10 cellular contexts compared by ENCODE assay signal in genomic region chr5:32017638-32018429, GRCh38.
A peak's percentile ranks its signal among the peaks of the same experiment; 100 is the strongest.
DNase-seq lines count a peak whose midpoint lies in the region; ATAC-seq, FAIRE-seq and TF ChIP-seq lines count a peak whose summit lies in the region.
"Had no signal": no experiment of that assay in that cellular context is flagged by ENCODE, and none has a peak within 500 bp of the region (broad histone marks: within the 10 kb centered on the region; RNA-seq: fewer than 3 reads in every experiment).

No MANE protein-coding gene starts in this region.

- H3K27ac Mint-ChIP-seq in activated naive CD8-positive, alpha-beta T cell treated with anti-CD3 and anti-CD28 coated beads, Interleukin-2, amount 10 ng/mL, durations not matched to agents 7 days and 5 days: peak overlapping the region; percentile 44
- no peak overlapping the region for H3K27ac Mint-ChIP-seq in stimulated activated effector memory CD8-positive, alpha-beta T cell treated with anti-CD3 and anti-CD28 coated beads, Interleukin-12 subunit alpha, Interleukin-12 subunit beta, amount 100 ng/mL, for 72 hours

- DNase-seq in activated naive CD8-positive, alpha-beta T cell treated with anti-CD3 and anti-CD28 coated beads, Interleukin-2, amount 10 ng/mL, durations not matched to agents 7 days and 5 days: no peak
- DNase-seq in left ventricle myocardium superior: peak; percentile 50
- DNase-seq in smooth muscle cell of the brain vasculature (ENCODE audit: low read depth, low spot score): peak; percentile 47
- no peak for DNase-seq in H54 (ENCODE audit: insufficient read length, low spot score)
- no peak for DNase-seq in stimulated activated effector memory CD8-positive, alpha-beta T cell treated with anti-CD3 and anti-CD28 coated beads, Interleukin-12 subunit alpha, Interleukin-12 subunit beta, amount 100 ng/mL, for 72 hours (ENCODE audit: low spot score in 2 of 2)
- no peak for DNase-seq in activated CD4-positive, alpha-beta T cell treated with anti-CD3 and anti-CD28 coated beads for 1 hour
- DNase-seq: DMS153, NCI-H446 treated with DMSO at 0.1 percent for 48 hours had no signal

- POLR2A ChIA-PET in activated naive CD8-positive, alpha-beta T cell treated with anti-CD3 and anti-CD28 coated beads, Interleukin-2, amount 10 ng/mL, durations not matched to agents 7 days and 5 days (lab: Charles Lee): no interaction called here

- intact Hi-C loops in left ventricle myocardium superior (cut with micrococcal nuclease): no loop called here

- no peak for TF ChIP-seq POLR2A in H54 (IDR thresholded peaks at IDR 0.05; ENCODE audit: low read depth, low read length)

- no peak for FAIRE-seq in H54 (lab: Jason Lieb, UNC)

- H3K36me3 Mint-ChIP-seq in activated naive CD8-positive, alpha-beta T cell treated with anti-CD3 and anti-CD28 coated beads, Interleukin-2, amount 10 ng/mL, durations not matched to agents 7 days and 5 days: peaks cover 2% of the 10 kb centered on the region
- H3K36me3 Mint-ChIP-seq in stimulated activated effector memory CD8-positive, alpha-beta T cell treated with anti-CD3 and anti-CD28 coated beads, Interleukin-12 subunit alpha, Interleukin-12 subunit beta, amount 100 ng/mL, for 72 hours: no peaks in the 10 kb centered on the region

- ATAC-seq in GM18909 (IDR thresholded peaks at IDR 0.05; ENCODE audit: poor library complexity, unreplicated experiment): peak; percentile 18
- ATAC-seq in activated naive CD8-positive, alpha-beta T cell treated with anti-CD3 and anti-CD28 coated beads, Interleukin-2, amount 10 ng/mL, durations not matched to agents 7 days and 5 days (ENCODE audit: low read depth): peak; percentile 26
- ATAC-seq in left ventricle myocardium superior: peak; percentile 75
- ATAC-seq in GM21360 (IDR thresholded peaks at IDR 0.05; ENCODE audit: unreplicated experiment): no peak
- ATAC-seq in stimulated activated effector memory CD8-positive, alpha-beta T cell treated with anti-CD3 and anti-CD28 coated beads, Interleukin-12 subunit alpha, Interleukin-12 subunit beta, amount 100 ng/mL, for 72 hours: no peak

- peak overlapping the region; percentile 47 for H3K4me3 Mint-ChIP-seq in activated naive CD8-positive, alpha-beta T cell treated with anti-CD3 and anti-CD28 coated beads, Interleukin-2, amount 10 ng/mL, durations not matched to agents 7 days and 5 days
- H3K4me3 Mint-ChIP-seq in stimulated activated effector memory CD8-positive, alpha-beta T cell treated with anti-CD3 and anti-CD28 coated beads, Interleukin-12 subunit alpha, Interleukin-12 subunit beta, amount 100 ng/mL, for 72 hours: no peak overlapping the region

- H3K4me1 Mint-ChIP-seq in activated naive CD8-positive, alpha-beta T cell treated with anti-CD3 and anti-CD28 coated beads, Interleukin-2, amount 10 ng/mL, durations not matched to agents 7 days and 5 days: peaks cover 29% of the 10 kb centered on the region
- no peaks in the 10 kb centered on the region for H3K4me1 Mint-ChIP-seq in stimulated activated effector memory CD8-positive, alpha-beta T cell treated with anti-CD3 and anti-CD28 coated beads, Interleukin-12 subunit alpha, Interleukin-12 subunit beta, amount 100 ng/mL, for 72 hours

- H3K27me3 Mint-ChIP-seq in activated naive CD8-positive, alpha-beta T cell treated with anti-CD3 and anti-CD28 coated beads, Interleukin-2, amount 10 ng/mL, durations not matched to agents 7 days and 5 days: no peaks in the 10 kb centered on the region

- H3K9me3 Mint-ChIP-seq in activated naive CD8-positive, alpha-beta T cell treated with anti-CD3 and anti-CD28 coated beads, Interleukin-2, amount 10 ng/mL, durations not matched to agents 7 days and 5 days: no peaks in the 10 kb centered on the region
- H3K9me3 Mint-ChIP-seq in stimulated activated effector memory CD8-positive, alpha-beta T cell treated with anti-CD3 and anti-CD28 coated beads, Interleukin-12 subunit alpha, Interleukin-12 subunit beta, amount 100 ng/mL, for 72 hours: no peaks in the 10 kb centered on the region

Comparison
In these comparisons a context has a peak if more than half of its experiments do, and no peak if none do; other contexts are left out.
1. ATAC-seq: peak in GM18909 (single experiment), activated naive CD8-positive, alpha-beta T cell treated with anti-CD3 and anti-CD28 coated beads, Interleukin-2, amount 10 ng/mL, durations not matched to agents 7 days and 5 days (single experiment) and left ventricle myocardium superior (single experiment); none in GM21360 (single experiment) and stimulated activated effector memory CD8-positive, alpha-beta T cell treated with anti-CD3 and anti-CD28 coated beads, Interleukin-12 subunit alpha, Interleukin-12 subunit beta, amount 100 ng/mL, for 72 hours (single experiment).
2. DNase-seq: peak in left ventricle myocardium superior (single experiment) and smooth muscle cell of the brain vasculature (single experiment); none in activated naive CD8-positive, alpha-beta T cell treated with anti-CD3 and anti-CD28 coated beads, Interleukin-2, amount 10 ng/mL, durations not matched to agents 7 days and 5 days (single experiment), H54 (single experiment), stimulated activated effector memory CD8-positive, alpha-beta T cell treated with anti-CD3 and anti-CD28 coated beads, Interleukin-12 subunit alpha, Interleukin-12 subunit beta, amount 100 ng/mL, for 72 hours (0 of 2) and activated CD4-positive, alpha-beta T cell treated with anti-CD3 and anti-CD28 coated beads for 1 hour (single experiment).